Comparison of ENCODE assay signal across 17 cellular contexts in genomic region chr19:38201731-38202130, GRCh38. TPM values are rescaled to one million over a fixed set of nuclear protein-coding genes. Genes with fewer than 3 reads are reported as not detected.
DNase-seq lines count a peak whose midpoint lies in the region; ATAC-seq, FAIRE-seq and TF ChIP-seq lines count a peak whose summit lies in the region.
"Had no signal": no experiment of that assay in that cellular context is flagged by ENCODE, and none has a peak within 500 bp of the region (broad histone marks: within the 10 kb centered on the region; RNA-seq: fewer than 3 reads in every experiment).

No MANE protein-coding gene starts in this region.

- H2AFZ ChIP-seq in K562 (ENCODE audit: low read depth, low read length) = 0 out of 2 replicates have a peak overlapping the region, but pooled peaks have one; percentile 40

- FAIRE-seq in K562 (lab: Jason Lieb, UNC) = no peak
- FAIRE-seq in D721Med (lab: Jason Lieb, UNC) = no peak
- FAIRE-seq: H1 had no signal

- TF ChIP-seq RAD21 in K562 (CRISPR knock-in tag; conservative IDR thresholded peaks at IDR 0.05 in 1 of 2, IDR thresholded peaks at IDR 0.05 in 1 of 2) = no peak

- no peak overlapping the region for H3K4me3 Mint-ChIP-seq in nephron progenitor cell
- H3K4me3 Mint-ChIP-seq: CD14-positive monocyte; CD4-positive, alpha-beta memory T cell had no signal

- H3K4me3 ChIP-seq in right atrium auricular region (no peak overlapping the region), K562 (no peak overlapping the region)
- H3K4me3 ChIP-seq: BLaER1, HAP-1 had no signal

- no peaks in the 10 kb centered on the region for H3K9me3 Mint-ChIP-seq in nephron progenitor cell
- H3K9me3 Mint-ChIP-seq: CD14-positive monocyte; CD4-positive, alpha-beta memory T cell had no signal

- H3K9me3 ChIP-seq in right atrium auricular region = no peaks in the 10 kb centered on the region
- no peaks in the 10 kb centered on the region for H3K9me3 ChIP-seq in K562 (replicated peaks; ENCODE audit: control insufficient read depth, insufficient read depth, low read depth, low read length)
- H3K9me3 ChIP-seq: BLaER1, HAP-1 had no signal

- no TSS peak for BruUV-seq in K562 (replicated peaks; lab: Mats Ljungman, UMichigan)

- TF ChIP-seq CTCF in right atrium auricular region (IDR thresholded peaks at IDR 0.05) (no peak), K562 (IDR thresholded peaks at IDR 0.05 in 2 of 3, conservative IDR thresholded peaks at IDR 0.05 in 1 of 3; ENCODE audit: insufficient read depth in 2 of 3, low read depth in 1 of 3, low read length in 3 of 3) (no peak), nephron progenitor cell (IDR thresholded peaks at IDR 0.05) (no peak), D721Med (IDR thresholded peaks at IDR 0.05; ENCODE audit: insufficient read depth, missing control alignments) (no peak)

- H3K9ac ChIP-seq in K562 (ENCODE audit: insufficient read depth in 1 of 2, low read depth in 2 of 2, low read length in 2 of 2) = peak overlapping the region in 1 of 2 experiments; percentile 2; a peak in 2 of 4 replicates
- H3K9ac ChIP-seq: BLaER1 had no signal

- WGBS in K562 (ENCODE audit: insufficient coverage, low coverage, missing lambda C conversion rate) = 20% methylated on average over 10 of the region's 15 CpGs

- H3K9me1 ChIP-seq in K562 (ENCODE audit: control insufficient read depth, insufficient read depth, low read length) = no peaks in the 10 kb centered on the region

- H3K4me1 ChIP-seq in right atrium auricular region (no peaks in the 10 kb centered on the region), K562 (replicated peaks in 1 of 2; ENCODE audit: control insufficient read depth in 2 of 2, insufficient read depth in 2 of 2, low read length in 2 of 2) (peaks cover 9 to 39% of the 10 kb centered on the region in 2 experiments; a peak in 4 of 5 replicates)
- H3K4me1 ChIP-seq: BLaER1, HAP-1 had no signal

- DNase-seq in Right ventricle myocardium inferior (ENCODE audit: missing footprints) (peak; percentile 13), right atrium auricular region (ENCODE audit: low spot score) (no peak), K562 (ENCODE audit: extremely low read depth in 1 of 4, low spot score in 3 of 4) (no peak), nephron progenitor cell (no peak), NCI-H2081 treated with DMSO at 0.1 percent for 48 hours (lab: John Stamatoyannopoulos, UW) (no peak), D721Med (ENCODE audit: insufficient read length, low spot score) (no peak), hypothalamus (lab: John Stamatoyannopoulos, UW) (no peak)
- DNase-seq: 8988T; CD4-positive, alpha-beta memory T cell; DMS79 treated with DMSO at 0.1 percent for 48 hours; GF-D8 had no signal

- no peaks in the 10 kb centered on the region for H3K27me3 ChIP-seq in right atrium auricular region
- H3K27me3 ChIP-seq in K562 (ENCODE audit: control insufficient read depth in 2 of 2, insufficient read depth in 2 of 2, low read length in 2 of 2) = peaks cover 2 to 5% of the 10 kb centered on the region in 2 experiments; a peak in 3 of 5 replicates
- H3K27me3 ChIP-seq: BLaER1 had no signal

- CTCF ChIA-PET in K562 (lab: Yijun Ruan, JAX; ENCODE audit: low intra/inter-chr PET ratio) = no interaction called here

- H3K4me2 ChIP-seq in K562 (ENCODE audit: insufficient read depth, low read length) = no peak overlapping the region
- H3K4me2 ChIP-seq: BLaER1 had no signal

- intact Hi-C loops in Right ventricle myocardium inferior (cut with DNase I) = no loop called here
- intact Hi-C loops in K562 (cut with micrococcal nuclease) = no loop called here

- H3K27ac ChIP-seq in right atrium auricular region (no peak overlapping the region), K562 (ENCODE audit: extremely low read depth, low read depth, low read length) (no peak overlapping the region)
- H3K27ac ChIP-seq: BLaER1 had no signal

- H3K36me3 ChIP-seq in right atrium auricular region (peaks cover 24% of the 10 kb centered on the region), K562 (ENCODE audit: control insufficient read depth, insufficient read depth, low read length) (no peaks in the 10 kb centered on the region)
- H3K36me3 ChIP-seq: HAP-1 had no signal

- peak overlapping the region; percentile 77 for H3K27ac Mint-ChIP-seq in nephron progenitor cell
- H3K27ac Mint-ChIP-seq: CD4-positive, alpha-beta memory T cell had no signal

- in situ Hi-C loops in K562 (cut with MboI) = no loop called here

- ATAC-seq in Right ventricle myocardium inferior (no peak), K562 (peak; percentile 24; the same call in 2 of the 3 replicates)

- H3K4me1 Mint-ChIP-seq in nephron progenitor cell = peaks cover 24% of the 10 kb centered on the region
- H3K4me1 Mint-ChIP-seq: CD4-positive, alpha-beta memory T cell had no signal

- H3K79me2 ChIP-seq in K562 (ENCODE audit: control insufficient read depth, insufficient read depth, low read length) = no peaks in the 10 kb centered on the region

- H3K36me3 Mint-ChIP-seq in nephron progenitor cell (ENCODE audit: low read depth) = peaks cover 30% of the 10 kb centered on the region

- H3K27me3 Mint-ChIP-seq in nephron progenitor cell (ENCODE audit: low read depth, poor library complexity) = peaks cover 4% of the 10 kb centered on the region
- H3K27me3 Mint-ChIP-seq: CD4-positive, alpha-beta memory T cell had no signal

- TF ChIP-seq POLR2A in K562 (conservative IDR thresholded peaks at IDR 0.05) = no peak

- POLR2A ChIA-PET in K562 (lab: Yijun Ruan, JAX) = interaction anchor here (1.0 kb wide), 1 partner anchor 18 kb away, joined by 3 read pairs; no protein-coding TSS in a partner anchor

- TF ChIP-seq EP300 in K562 (IDR thresholded peaks at IDR 0.05; ENCODE audit: low read length) = no peak

- H4K20me1 ChIP-seq in K562 (replicated peaks; ENCODE audit: control insufficient read depth, insufficient read depth, low read length) = no peaks in the 10 kb centered on the region

TF ChIP-seq in K562, 482 proteins besides CTCF, POLR2A, EP300 and RAD21 (continues in another document):
- no peak for TF ChIP-seq KLF13 (tag; IDR thresholded peaks at IDR 0.05; ENCODE audit: borderline replicate concordance, low read depth)
- no peak for TF ChIP-seq MEF2A (IDR thresholded peaks at IDR 0.05; ENCODE audit: control insufficient read depth, low read depth, low read length)
- no peak for TF ChIP-seq ZNF175 (CRISPR knock-in tag; IDR thresholded peaks at IDR 0.05; ENCODE audit: low read depth)
- TF ChIP-seq ZNF444 (CRISPR knock-in tag; IDR thresholded peaks at IDR 0.05) = no peak
- TF ChIP-seq MCM5 (IDR thresholded peaks at IDR 0.05; ENCODE audit: low read depth) = no peak

RNA-seq across cellular contexts. Expression of gene DPF1, which starts 22.3 kb away (rescaled TPM):
- total RNA-seq in Right ventricle myocardium inferior (0.11 TPM), right atrium auricular region (not detected), K562 (2014; rRNA removed) (4.1 and 4.6 TPM in 2 replicates), K562 (2014; rRNA removed; fragmentation: Illumina TruSeq; extraction: Trizol) (1.1 and 1.6 TPM in 2 replicates), K562 (2015; rRNA removed; fragmentation: Illumina TruSeq; extraction: Trizol) (2.2 and 2.3 TPM in 2 replicates), K562 (2021) (5.7 and 6.2 TPM in 2 replicates)
- total RNA-seq in K562 (2011; cell fraction: chromatin; rRNA removed; ENCODE audit: low replicate concordance) = 5.0 and 8.4 TPM in 2 replicates
- 4.9 and 7.2 TPM in 2 replicates for total RNA-seq in K562 (2011; cell fraction: nucleolus; rRNA removed)
- 5.0 and 6.9 TPM in 2 replicates for total RNA-seq in K562 (2011; cell fraction: nucleoplasm; rRNA removed)
- polyA plus RNA-seq in K562 (2011; rRNA removed) (3.1 and 3.6 TPM in 2 replicates), K562 (2014; fragmentation: Illumina TruSeq; extraction: Trizol) (3.8 and 5.0 TPM in 2 replicates), K562 (2014; fragmentation: Nextera tagmentation; extraction: Ambion mirVana) (under 1 TPM; 0.10 to 0.29 TPM), K562 (2014; rRNA removed) (4.2 and 5.5 TPM in 2 replicates)
- 5.9 and 11.0 TPM in 2 replicates for polyA plus RNA-seq in K562 (2011; cell fraction: cytosol; rRNA removed)
- 5.7 and 8.6 TPM in 2 replicates for polyA plus RNA-seq in K562 (2011; cell fraction: nucleus; rRNA removed)
- 1.1 and 3.6 TPM in 2 replicates for polyA plus RNA-seq in K562 (2012)
- 2.2 and 2.6 TPM in 2 replicates for polyA minus RNA-seq in K562 (2011; rRNA and poly(A)+ RNA removed)
- polyA minus RNA-seq in K562 (2011; cell fraction: cytosol; rRNA and poly(A)+ RNA removed) = 1.0 and 2.2 TPM in 2 replicates
- 2.0 and 2.7 TPM in 2 replicates for polyA minus RNA-seq in K562 (2011; cell fraction: nucleus; rRNA and poly(A)+ RNA removed)
- total RNA-seq: CD4-positive, alpha-beta memory T cell had no signal
- polyA plus RNA-seq: CD14-positive monocyte; CD4-positive, alpha-beta memory T cell had no signal

RNA-seq across cellular contexts. Expression of gene PPP1R14A, which starts 54.4 kb away (rescaled TPM):
- total RNA-seq in Right ventricle myocardium inferior (35.9 TPM), right atrium auricular region (10 to 100 TPM; 28.0 to 30.0 TPM), K562 (2014; rRNA removed) (60.7 and 74.0 TPM in 2 replicates), K562 (2014; rRNA removed; fragmentation: Illumina TruSeq; extraction: Trizol) (0.80 and 1.7 TPM in 2 replicates), K562 (2015; rRNA removed; fragmentation: Illumina TruSeq; extraction: Trizol) (6.5 and 7.5 TPM in 2 replicates), K562 (2021) (107 TPM in 2 replicates)
- total RNA-seq in K562 (2011; cell fraction: chromatin; rRNA removed; ENCODE audit: low replicate concordance) = 6.6 and 11.8 TPM in 2 replicates
- 9.3 and 13.7 TPM in 2 replicates for total RNA-seq in K562 (2011; cell fraction: nucleolus; rRNA removed)
- 11.6 and 12.5 TPM in 2 replicates for total RNA-seq in K562 (2011; cell fraction: nucleoplasm; rRNA removed)
- polyA plus RNA-seq in K562 (2011; rRNA removed) (24.7 and 26.4 TPM in 2 replicates), K562 (2014; fragmentation: Illumina TruSeq; extraction: Trizol) (12.1 and 31.5 TPM in 2 replicates), K562 (2014; fragmentation: Nextera tagmentation; extraction: Ambion mirVana) (1 to 10 TPM in 1 of 2 experiments, under 1 TPM in 1; 0.44 to 1.1 TPM), K562 (2014; rRNA removed) (179 and 181 TPM in 2 replicates)
- polyA plus RNA-seq in K562 (2011; cell fraction: cytosol; rRNA removed) = 41.0 and 143 TPM in 2 replicates
- 21.3 and 32.8 TPM in 2 replicates for polyA plus RNA-seq in K562 (2011; cell fraction: nucleus; rRNA removed)
- polyA plus RNA-seq in K562 (2012) = 67.8 and 104 TPM in 2 replicates
- 1.6 and 1.9 TPM in 2 replicates for polyA minus RNA-seq in K562 (2011; rRNA and poly(A)+ RNA removed)
- polyA minus RNA-seq in K562 (2011; cell fraction: cytosol; rRNA and poly(A)+ RNA removed) = 10.9 and 22.5 TPM in 2 replicates
- polyA minus RNA-seq in K562 (2011; cell fraction: nucleus; rRNA and poly(A)+ RNA removed) = 5.1 and 10.1 TPM in 2 replicates
- total RNA-seq: A673; CD4-positive, alpha-beta memory T cell; HT-29 had no signal
- polyA plus RNA-seq: CD14-positive monocyte; CD4-positive, alpha-beta memory T cell had no signal
